Comparison of ENCODE assay signal across 8 cellular contexts in the genomic region with DNA sequence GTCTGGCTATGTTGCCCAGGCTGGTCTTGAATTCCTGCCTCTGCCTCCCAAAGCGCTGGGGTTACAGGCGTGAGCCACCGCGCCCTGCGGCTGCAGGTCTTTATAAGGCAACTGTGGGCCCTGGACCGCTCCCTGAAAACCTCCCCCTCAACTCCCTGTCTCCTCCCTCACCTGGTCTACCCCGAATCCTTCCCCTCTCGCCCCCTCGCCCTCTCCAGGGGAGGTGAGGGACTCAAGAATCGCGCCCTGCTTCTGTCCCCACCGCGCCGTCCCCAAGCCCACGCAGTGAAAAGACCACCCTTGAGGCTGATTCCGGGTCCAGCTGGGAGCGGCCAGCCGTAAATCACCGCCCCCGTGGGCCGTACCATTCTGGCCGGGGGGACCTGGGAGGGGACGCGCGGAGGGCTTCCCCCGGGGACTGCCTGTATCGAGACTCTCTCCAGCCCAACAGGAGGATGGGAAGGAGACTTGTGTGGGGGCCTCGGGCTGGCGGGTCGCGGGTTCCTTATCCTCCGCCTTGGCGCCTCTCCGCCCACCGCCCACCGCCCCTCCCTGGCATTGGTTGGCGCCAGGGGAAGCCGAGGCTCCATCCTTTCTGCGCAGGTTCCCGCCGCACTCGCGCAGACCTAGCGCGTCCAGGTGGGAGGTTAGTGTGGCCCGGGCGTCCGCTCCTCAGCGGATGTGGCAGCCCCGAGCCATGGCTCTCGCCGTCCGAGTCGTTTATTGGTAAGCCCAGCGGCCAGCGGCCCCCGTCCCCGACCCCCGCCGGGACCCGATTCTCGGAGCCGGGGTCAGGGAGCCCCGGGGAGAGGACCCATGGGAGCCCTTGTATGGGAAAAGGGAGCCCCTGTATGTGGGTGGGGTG.
DNase-seq lines count a peak whose midpoint lies in the region; ATAC-seq and TF ChIP-seq lines count a peak whose summit lies in the region.

Gene SELENOW, plus strand, starts transcription at position 615 of the 865 bp plus-strand sequence. Its CDS starts 83 bp downstream, at position 698.

- DNase-seq in COR-L47 (lab: John Stamatoyannopoulos, UW) (peak; percentile 91), RPMI8226 (peak; percentile 84), fibroblast of pulmonary artery (ENCODE audit: low read depth) (peak; percentile 65)
- DNase-seq in activated T-helper 9 cell treated with anti-CD3 and anti-CD28 coated beads, Interleukin-2, amount 50 U/mL, for 16 hours (ENCODE audit: low read depth) = peak; percentile 61
- peak; percentile 86 for DNase-seq in stimulated activated naive CD8-positive, alpha-beta T cell treated with anti-CD3 and anti-CD28 coated beads, Interleukin-15, Interleukin-2, amounts not matched to agents 100 U/mL and 50 U/mL, for 24 hours

- H3K4me3 Mint-ChIP-seq in nephron = peak within 1 kb of the TSS; percentile 95 to 97 (median 95)

- peaks cover 37% of the 10 kb centered on the region for H3K4me1 Mint-ChIP-seq in nephron

- TF ChIP-seq CTCF in KMS-11 (conservative IDR thresholded peaks at IDR 0.05; ENCODE audit: low read depth, low read length) (no peak), fibroblast of pulmonary artery (IDR thresholded peaks at IDR 0.05; ENCODE audit: low read length, missing control alignments) (no peak), nephron (IDR thresholded peaks at IDR 0.05; ENCODE audit: unreplicated experiment in 3 of 3) (no peak)

- no peaks in the 10 kb centered on the region for H3K27me3 Mint-ChIP-seq in nephron (ENCODE audit: low read depth)

- peak within 1 kb of the TSS; percentile 69 for H3K27ac ChIP-seq in KMS-11

- ATAC-seq in GM21529 (IDR thresholded peaks at IDR 0.05; ENCODE audit: unreplicated experiment) = peak; percentile 82
- peak; percentile 96 for ATAC-seq in stimulated activated naive CD8-positive, alpha-beta T cell treated with anti-CD3 and anti-CD28 coated beads, Interleukin-15, Interleukin-2, amounts not matched to agents 100 U/mL and 50 U/mL, for 24 hours

- no peaks in the 10 kb centered on the region for H3K36me3 ChIP-seq in KMS-11 (ENCODE audit: insufficient read depth)

- peak within 1 kb of the TSS; percentile 89 for H3K9ac ChIP-seq in KMS-11

- no peaks in the 10 kb centered on the region for H3K9me3 Mint-ChIP-seq in nephron

- H3K79me2 ChIP-seq in KMS-11 (ENCODE audit: insufficient read depth, low read depth) = peaks cover 11% of the 10 kb centered on the region; the same call in 1 of the 2 replicates

- H4K20me1 ChIP-seq in KMS-11 (ENCODE audit: insufficient read depth) = no peaks in the 10 kb centered on the region

- H3K27me3 ChIP-seq in KMS-11 (ENCODE audit: insufficient read depth, low read depth) = 0 out of 2 replicates have a peak, but pooled peaks cover 4% of the 10 kb centered on the region

- peaks cover 24% of the 10 kb centered on the region for H3K36me3 Mint-ChIP-seq in nephron (ENCODE audit: low read depth)

- peaks cover 11% of the 10 kb centered on the region for H3K4me1 ChIP-seq in KMS-11 (ENCODE audit: low read depth, poor library complexity, severe bottlenecking)

- peak within 1 kb of the TSS; percentile 90 for H3K4me2 ChIP-seq in KMS-11

- peak within 1 kb of the TSS; percentile 96 to 100 (median 96) for H3K27ac Mint-ChIP-seq in nephron

- H3K4me3 ChIP-seq in KMS-11 (IDR thresholded peaks at IDR 0.05; ENCODE audit: insufficient read depth, low read depth, low read length) (no peak within 1 kb of the TSS), fibroblast of pulmonary artery (replicated peaks; ENCODE audit: low read depth, low read length) (peak within 1 kb of the TSS; percentile 93)

- H2AFZ ChIP-seq in KMS-11 (ENCODE audit: low read depth) = peak within 1 kb of the TSS; percentile 81
